1 cellular context compared by ENCODE assay signal in genomic region chr15:66042624-66043023, GRCh38.
TF ChIP-seq lines count a peak whose summit lies in the region.

No MANE protein-coding gene starts in this region.

TF ChIP-seq in HEK293T, 16 proteins besides CTCF, POLR2A, EP300 and RAD21:
- TF ChIP-seq SUZ12 (IDR thresholded peaks at IDR 0.05) (no peak), CTBP1 (IDR thresholded peaks at IDR 0.05; ENCODE audit: borderline replicate concordance) (no peak), FOXA1 (IDR thresholded peaks at IDR 0.05) (no peak), FOXM1 (IDR thresholded peaks at IDR 0.05; ENCODE audit: borderline replicate concordance) (no peak), ZNF384 (IDR thresholded peaks at IDR 0.05) (no peak), L3MBTL2 (conservative IDR thresholded peaks at IDR 0.05) (no peak), TARDBP (IDR thresholded peaks at IDR 0.05) (no peak), ARNT (IDR thresholded peaks at IDR 0.05) (no peak), LEF1 (IDR thresholded peaks at IDR 0.05; ENCODE audit: borderline replicate concordance) (no peak), HDGF (IDR thresholded peaks at IDR 0.05; ENCODE audit: borderline replicate concordance) (no peak), NFRKB (IDR thresholded peaks at IDR 0.05) (no peak), SP1 (IDR thresholded peaks at IDR 0.05) (no peak), ELF4 (IDR thresholded peaks at IDR 0.05) (no peak), PKNOX1 (IDR thresholded peaks at IDR 0.05) (no peak), BHLHE40 (IDR thresholded peaks at IDR 0.05; ENCODE audit: borderline replicate concordance) (no peak)
